ENCODE assay signal across 14 cellular contexts in genomic region chr13:31050486-31051400, GRCh38.
DNase-seq lines count a peak whose midpoint lies in the region; ATAC-seq, FAIRE-seq and TF ChIP-seq lines count a peak whose summit lies in the region.
"Had no signal": no experiment of that assay in that cellular context is flagged by ENCODE, and none has a peak within 500 bp of the region (broad histone marks: within the 10 kb centered on the region; RNA-seq: fewer than 3 reads in every experiment).

No MANE protein-coding gene starts in this region.

- TF ChIP-seq CTCF in AG10803 (conservative IDR thresholded peaks at IDR 0.05; ENCODE audit: low read length) (peak; percentile 44), GM10266 (IDR thresholded peaks at IDR 0.05; ENCODE audit: control insufficient read depth, insufficient read depth, low read depth, missing control alignments) (no peak)

- ATAC-seq in HG02571 (IDR thresholded peaks at IDR 0.05; ENCODE audit: unreplicated experiment): no peak
- no peak for ATAC-seq in GM21360 (IDR thresholded peaks at IDR 0.05; ENCODE audit: unreplicated experiment)
- ATAC-seq: stimulated activated memory B cell treated with anti-CD40 and anti-IgM and Interleukin-4, amounts not matched to agents 10 μg/mL and 1 μg/mL and 100 μg/mL, for 72 hours had no signal

- DNase-seq in AG10803 (ENCODE audit: low read depth): peak; percentile 8
- peak; percentile 45 for DNase-seq in HEK293T (ENCODE audit: extremely low spot score)
- DNase-seq in medulla oblongata (ENCODE audit: extremely low spot score): peak; percentile 27
- no peak for DNase-seq in effector CD4-positive, alpha-beta T cell
- no peak for DNase-seq in GM10266 (ENCODE audit: extremely low spot score)
- DNase-seq: activated gamma-delta T cell treated with Interleukin-2 at 50 U/mL for 16 hours, left cardiac atrium, NCI-H1105 treated with DMSO at 0.1 percent for 48 hours had no signal

- CTCF ChIA-PET in HEK293T (lab: Yijun Ruan, JAX): interaction anchor here (0.7 kb wide), 1 partner anchor 44 kb away, joined by 3 read pairs; no protein-coding TSS in a partner anchor

- peak; percentile 76 for FAIRE-seq in TTC549 (lab: Jason Lieb, UNC)
- FAIRE-seq: G401.6 had no signal

- POLR2A ChIA-PET in HEK293T (lab: Yijun Ruan, JAX): no interaction called here

- H3K4me3 ChIP-seq in AG10803 (ENCODE audit: low read length): no peak overlapping the region
- H3K4me3 ChIP-seq: SJSA1 had no signal

TF ChIP-seq in HEK293T, 16 proteins besides CTCF, POLR2A, EP300 and RAD21:
- TF ChIP-seq CTBP1 (IDR thresholded peaks at IDR 0.05; ENCODE audit: borderline replicate concordance) (no peak), ELF4 (IDR thresholded peaks at IDR 0.05) (no peak), TARDBP (IDR thresholded peaks at IDR 0.05) (no peak), ZNF384 (IDR thresholded peaks at IDR 0.05) (no peak), LEF1 (IDR thresholded peaks at IDR 0.05; ENCODE audit: borderline replicate concordance) (no peak), L3MBTL2 (conservative IDR thresholded peaks at IDR 0.05) (no peak), FOXK2 (IDR thresholded peaks at IDR 0.05) (no peak), BHLHE40 (IDR thresholded peaks at IDR 0.05; ENCODE audit: borderline replicate concordance) (no peak), FOXM1 (IDR thresholded peaks at IDR 0.05; ENCODE audit: borderline replicate concordance) (no peak), NFRKB (IDR thresholded peaks at IDR 0.05) (no peak), FOXA1 (IDR thresholded peaks at IDR 0.05) (no peak), HDGF (IDR thresholded peaks at IDR 0.05; ENCODE audit: borderline replicate concordance) (no peak), ARNT (IDR thresholded peaks at IDR 0.05) (no peak), SUZ12 (IDR thresholded peaks at IDR 0.05) (no peak)
- TF ChIP-seq, protein P1, sequence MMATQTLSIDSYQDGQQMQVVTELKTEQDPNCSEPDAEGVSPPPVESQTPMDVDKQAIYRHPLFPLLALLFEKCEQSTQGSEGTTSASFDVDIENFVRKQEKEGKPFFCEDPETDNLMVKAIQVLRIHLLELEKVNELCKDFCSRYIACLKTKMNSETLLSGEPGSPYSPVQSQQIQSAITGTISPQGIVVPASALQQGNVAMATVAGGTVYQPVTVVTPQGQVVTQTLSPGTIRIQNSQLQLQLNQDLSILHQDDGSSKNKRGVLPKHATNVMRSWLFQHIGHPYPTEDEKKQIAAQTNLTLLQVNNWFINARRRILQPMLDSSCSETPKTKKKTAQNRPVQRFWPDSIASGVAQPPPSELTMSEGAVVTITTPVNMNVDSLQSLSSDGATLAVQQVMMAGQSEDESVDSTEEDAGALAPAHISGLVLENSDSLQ (IDR thresholded peaks at IDR 0.05): no peak

Comparison
In these comparisons a context has a peak if more than half of its experiments do, and no peak if none do; other contexts are left out.
1. DNase-seq: peak in AG10803 (single experiment), HEK293T (single experiment) and medulla oblongata (single experiment); none in effector CD4-positive, alpha-beta T cell (single experiment) and GM10266 (single experiment).